ENCODE assay signal across 1 cellular context in the genomic region with DNA sequence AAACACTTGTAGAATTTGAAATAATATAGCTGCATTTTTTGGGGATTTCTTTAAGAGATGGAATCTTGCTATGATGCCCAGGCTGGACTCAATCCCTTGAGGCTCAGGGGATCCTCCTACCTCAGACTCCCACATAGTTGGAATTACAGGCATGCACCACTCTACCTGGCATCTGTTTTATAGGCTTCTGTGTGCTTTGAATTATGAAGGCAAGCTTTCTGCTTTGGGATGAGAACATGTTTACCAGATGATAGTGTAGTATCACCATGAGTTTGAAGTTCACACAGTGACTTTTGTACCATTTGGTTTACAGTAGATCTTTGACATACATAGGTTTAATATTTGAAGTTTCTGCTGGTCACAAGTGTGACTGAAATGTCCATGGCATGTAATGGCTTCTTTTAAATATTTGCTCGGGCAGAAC.
A peak's percentile ranks its signal among the peaks of the same experiment; 100 is the strongest.
TF ChIP-seq lines count a peak whose summit lies in the region.

No MANE protein-coding gene starts in this region.

TF ChIP-seq in HepG2, 621 proteins besides CTCF, POLR2A, EP300 and RAD21 (continued from another document and continues in another):
- TF ChIP-seq AFF4 (CRISPR knock-in tag; IDR thresholded peaks at IDR 0.05) (no peak), TBL1XR1 (IDR thresholded peaks at IDR 0.05; ENCODE audit: borderline replicate concordance, low read length, partially characterized antibody) (no peak), ZFX (CRISPR knock-in tag; IDR thresholded peaks at IDR 0.05; ENCODE audit: low read depth) (no peak), ZNF878 (CRISPR knock-in tag; IDR thresholded peaks at IDR 0.05) (peak; percentile 37; the same call in 1 of the 2 replicates), THAP7 (CRISPR knock-in tag; IDR thresholded peaks at IDR 0.05) (no peak), MIXL1 (CRISPR knock-in tag; IDR thresholded peaks at IDR 0.05) (peak; percentile 67; the same call in 1 of the 2 replicates), LCORL (IDR thresholded peaks at IDR 0.05) (no peak), LCORL (CRISPR knock-in tag; IDR thresholded peaks at IDR 0.05) (no peak), ZEB1 (IDR thresholded peaks at IDR 0.05; ENCODE audit: insufficient replicate concordance, low read depth) (no peak), ZNF326 (CRISPR knock-in tag; IDR thresholded peaks at IDR 0.05; ENCODE audit: borderline replicate concordance) (no peak), ATRX (CRISPR knock-in tag; IDR thresholded peaks at IDR 0.05; ENCODE audit: borderline replicate concordance) (no peak), PRMT3 (CRISPR knock-in tag; IDR thresholded peaks at IDR 0.05; ENCODE audit: borderline replicate concordance, low read depth) (no peak), SOX5 (CRISPR knock-in tag; IDR thresholded peaks at IDR 0.05; ENCODE audit: borderline replicate concordance) (peak; percentile 50; the same call in 1 of the 2 replicates), ZNF101 (CRISPR knock-in tag; IDR thresholded peaks at IDR 0.05; ENCODE audit: borderline replicate concordance, low read depth) (no peak), NONO (IDR thresholded peaks at IDR 0.05) (no peak), NONO (CRISPR knock-in tag; conservative IDR thresholded peaks at IDR 0.05) (peak; percentile 53; the same call in 1 of the 2 replicates), SRSF1 (optimal IDR thresholded peaks at IDR 0.05; ENCODE audit: low read depth, low read length) (no peak), ZNF274 (CRISPR knock-in tag; IDR thresholded peaks at IDR 0.05) (no peak), ZNF512 (CRISPR knock-in tag; IDR thresholded peaks at IDR 0.05) (no peak), FOXA3 (CRISPR knock-in tag; IDR thresholded peaks at IDR 0.05) (peak; percentile 78), ZNF543 (CRISPR knock-in tag; IDR thresholded peaks at IDR 0.05) (no peak), NFRKB (IDR thresholded peaks at IDR 0.05) (no peak), BRCA1 (CRISPR knock-in tag; IDR thresholded peaks at IDR 0.05) (no peak), ZNF350 (CRISPR knock-in tag; IDR thresholded peaks at IDR 0.05; ENCODE audit: borderline replicate concordance, low read depth) (no peak), ZNF501 (CRISPR knock-in tag; IDR thresholded peaks at IDR 0.05) (no peak), FOXO4 (CRISPR knock-in tag; conservative IDR thresholded peaks at IDR 0.05) (no peak), ZNF230 (CRISPR knock-in tag; IDR thresholded peaks at IDR 0.05) (no peak), ZNF83 (CRISPR knock-in tag; IDR thresholded peaks at IDR 0.05; ENCODE audit: borderline replicate concordance) (no peak), ZZZ3 (CRISPR knock-in tag; IDR thresholded peaks at IDR 0.05; ENCODE audit: borderline replicate concordance) (no peak)
- TF ChIP-seq, protein P1, sequence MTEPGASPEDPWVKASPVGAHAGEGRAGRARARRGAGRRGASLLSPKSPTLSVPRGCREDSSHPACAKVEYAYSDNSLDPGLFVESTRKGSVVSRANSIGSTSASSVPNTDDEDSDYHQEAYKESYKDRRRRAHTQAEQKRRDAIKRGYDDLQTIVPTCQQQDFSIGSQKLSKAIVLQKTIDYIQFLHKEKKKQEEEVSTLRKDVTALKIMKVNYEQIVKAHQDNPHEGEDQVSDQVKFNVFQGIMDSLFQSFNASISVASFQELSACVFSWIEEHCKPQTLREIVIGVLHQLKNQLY (CRISPR knock-in tag; IDR thresholded peaks at IDR 0.05), result no peak
- TF ChIP-seq, protein P2, sequence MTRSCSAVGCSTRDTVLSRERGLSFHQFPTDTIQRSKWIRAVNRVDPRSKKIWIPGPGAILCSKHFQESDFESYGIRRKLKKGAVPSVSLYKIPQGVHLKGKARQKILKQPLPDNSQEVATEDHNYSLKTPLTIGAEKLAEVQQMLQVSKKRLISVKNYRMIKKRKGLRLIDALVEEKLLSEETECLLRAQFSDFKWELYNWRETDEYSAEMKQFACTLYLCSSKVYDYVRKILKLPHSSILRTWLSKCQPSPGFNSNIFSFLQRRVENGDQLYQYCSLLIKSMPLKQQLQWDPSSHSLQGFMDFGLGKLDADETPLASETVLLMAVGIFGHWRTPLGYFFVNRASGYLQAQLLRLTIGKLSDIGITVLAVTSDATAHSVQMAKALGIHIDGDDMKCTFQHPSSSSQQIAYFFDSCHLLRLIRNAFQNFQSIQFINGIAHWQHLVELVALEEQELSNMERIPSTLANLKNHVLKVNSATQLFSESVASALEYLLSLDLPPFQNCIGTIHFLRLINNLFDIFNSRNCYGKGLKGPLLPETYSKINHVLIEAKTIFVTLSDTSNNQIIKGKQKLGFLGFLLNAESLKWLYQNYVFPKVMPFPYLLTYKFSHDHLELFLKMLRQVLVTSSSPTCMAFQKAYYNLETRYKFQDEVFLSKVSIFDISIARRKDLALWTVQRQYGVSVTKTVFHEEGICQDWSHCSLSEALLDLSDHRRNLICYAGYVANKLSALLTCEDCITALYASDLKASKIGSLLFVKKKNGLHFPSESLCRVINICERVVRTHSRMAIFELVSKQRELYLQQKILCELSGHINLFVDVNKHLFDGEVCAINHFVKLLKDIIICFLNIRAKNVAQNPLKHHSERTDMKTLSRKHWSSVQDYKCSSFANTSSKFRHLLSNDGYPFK (CRISPR knock-in tag; IDR thresholded peaks at IDR 0.05; ENCODE audit: borderline replicate concordance), result no peak
- TF ChIP-seq, protein P3, sequence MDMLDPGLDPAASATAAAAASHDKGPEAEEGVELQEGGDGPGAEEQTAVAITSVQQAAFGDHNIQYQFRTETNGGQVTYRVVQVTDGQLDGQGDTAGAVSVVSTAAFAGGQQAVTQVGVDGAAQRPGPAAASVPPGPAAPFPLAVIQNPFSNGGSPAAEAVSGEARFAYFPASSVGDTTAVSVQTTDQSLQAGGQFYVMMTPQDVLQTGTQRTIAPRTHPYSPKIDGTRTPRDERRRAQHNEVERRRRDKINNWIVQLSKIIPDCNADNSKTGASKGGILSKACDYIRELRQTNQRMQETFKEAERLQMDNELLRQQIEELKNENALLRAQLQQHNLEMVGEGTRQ (IDR thresholded peaks at IDR 0.05; ENCODE audit: low read depth, low read length), result no peak
- TF ChIP-seq, protein P3 (CRISPR knock-in tag; IDR thresholded peaks at IDR 0.05; ENCODE audit: borderline replicate concordance), result 0 out of 2 replicates have a peak, but pooled peaks have one; percentile 30
- TF ChIP-seq, protein P4, sequence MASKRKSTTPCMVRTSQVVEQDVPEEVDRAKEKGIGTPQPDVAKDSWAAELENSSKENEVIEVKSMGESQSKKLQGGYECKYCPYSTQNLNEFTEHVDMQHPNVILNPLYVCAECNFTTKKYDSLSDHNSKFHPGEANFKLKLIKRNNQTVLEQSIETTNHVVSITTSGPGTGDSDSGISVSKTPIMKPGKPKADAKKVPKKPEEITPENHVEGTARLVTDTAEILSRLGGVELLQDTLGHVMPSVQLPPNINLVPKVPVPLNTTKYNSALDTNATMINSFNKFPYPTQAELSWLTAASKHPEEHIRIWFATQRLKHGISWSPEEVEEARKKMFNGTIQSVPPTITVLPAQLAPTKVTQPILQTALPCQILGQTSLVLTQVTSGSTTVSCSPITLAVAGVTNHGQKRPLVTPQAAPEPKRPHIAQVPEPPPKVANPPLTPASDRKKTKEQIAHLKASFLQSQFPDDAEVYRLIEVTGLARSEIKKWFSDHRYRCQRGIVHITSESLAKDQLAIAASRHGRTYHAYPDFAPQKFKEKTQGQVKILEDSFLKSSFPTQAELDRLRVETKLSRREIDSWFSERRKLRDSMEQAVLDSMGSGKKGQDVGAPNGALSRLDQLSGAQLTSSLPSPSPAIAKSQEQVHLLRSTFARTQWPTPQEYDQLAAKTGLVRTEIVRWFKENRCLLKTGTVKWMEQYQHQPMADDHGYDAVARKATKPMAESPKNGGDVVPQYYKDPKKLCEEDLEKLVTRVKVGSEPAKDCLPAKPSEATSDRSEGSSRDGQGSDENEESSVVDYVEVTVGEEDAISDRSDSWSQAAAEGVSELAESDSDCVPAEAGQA (IDR thresholded peaks at IDR 0.05; ENCODE audit: low read depth), result no peak
- TF ChIP-seq, protein P4 (CRISPR knock-in tag; IDR thresholded peaks at IDR 0.05; ENCODE audit: borderline replicate concordance), result no peak
- TF ChIP-seq, protein P5, sequence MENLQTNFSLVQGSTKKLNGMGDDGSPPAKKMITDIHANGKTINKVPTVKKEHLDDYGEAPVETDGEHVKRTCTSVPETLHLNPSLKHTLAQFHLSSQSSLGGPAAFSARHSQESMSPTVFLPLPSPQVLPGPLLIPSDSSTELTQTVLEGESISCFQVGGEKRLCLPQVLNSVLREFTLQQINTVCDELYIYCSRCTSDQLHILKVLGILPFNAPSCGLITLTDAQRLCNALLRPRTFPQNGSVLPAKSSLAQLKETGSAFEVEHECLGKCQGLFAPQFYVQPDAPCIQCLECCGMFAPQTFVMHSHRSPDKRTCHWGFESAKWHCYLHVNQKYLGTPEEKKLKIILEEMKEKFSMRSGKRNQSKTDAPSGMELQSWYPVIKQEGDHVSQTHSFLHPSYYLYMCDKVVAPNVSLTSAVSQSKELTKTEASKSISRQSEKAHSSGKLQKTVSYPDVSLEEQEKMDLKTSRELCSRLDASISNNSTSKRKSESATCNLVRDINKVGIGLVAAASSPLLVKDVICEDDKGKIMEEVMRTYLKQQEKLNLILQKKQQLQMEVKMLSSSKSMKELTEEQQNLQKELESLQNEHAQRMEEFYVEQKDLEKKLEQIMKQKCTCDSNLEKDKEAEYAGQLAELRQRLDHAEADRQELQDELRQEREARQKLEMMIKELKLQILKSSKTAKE (CRISPR knock-in tag; IDR thresholded peaks at IDR 0.05; ENCODE audit: borderline replicate concordance), result no peak
